Comparison of ENCODE assay signal across 9 cellular contexts in genomic region chr14:61752626-61753025, GRCh38. TPM values are rescaled to one million over a fixed set of nuclear protein-coding genes. Genes with fewer than 3 reads are reported as not detected.
DNase-seq lines count a peak whose midpoint lies in the region; ATAC-seq and TF ChIP-seq lines count a peak whose summit lies in the region.
"Had no signal": no experiment of that assay in that cellular context is flagged by ENCODE, and none has a peak within 500 bp of the region (broad histone marks: within the 10 kb centered on the region; RNA-seq: fewer than 3 reads in every experiment).

No MANE protein-coding gene starts in this region.

- CTCF ChIA-PET in HEK293T (lab: Yijun Ruan, JAX), result interaction anchor here (0.7 to 1.7 kb wide), 2 partner anchors 19 to 85 kb away, joined by 4 to 6 read pairs; no protein-coding TSS in a partner anchor

- no peak overlapping the region for H3K4me3 Mint-ChIP-seq in chondrocyte (ENCODE audit: unreplicated experiment)
- H3K4me3 Mint-ChIP-seq in stimulated activated naive CD8-positive, alpha-beta T cell treated with anti-CD3 and anti-CD28 coated beads, Interleukin-15, amount 100 ng/mL, for 72 hours, result no peak overlapping the region

- peak overlapping the region; percentile 24 for H3K27ac Mint-ChIP-seq in chondrocyte (ENCODE audit: unreplicated experiment)
- no peak overlapping the region for H3K27ac Mint-ChIP-seq in stimulated activated naive CD8-positive, alpha-beta T cell treated with anti-CD3 and anti-CD28 coated beads, Interleukin-15, amount 100 ng/mL, for 72 hours

- H3K9me3 Mint-ChIP-seq in chondrocyte (ENCODE audit: low read depth), result peaks cover 6% of the 10 kb centered on the region
- no peaks in the 10 kb centered on the region for H3K9me3 Mint-ChIP-seq in stimulated activated naive CD8-positive, alpha-beta T cell treated with anti-CD3 and anti-CD28 coated beads, Interleukin-15, amount 100 ng/mL, for 72 hours

- TF ChIP-seq CTCF in chondrocyte (IDR thresholded peaks at IDR 0.05), result no peak

- POLR2A ChIA-PET in HEK293T (lab: Yijun Ruan, JAX), result interaction anchor here (1.3 to 3.8 kb wide), 3 partner anchors 9 to 12 kb away, joined by 4 to 44 read pairs (median 5); partner anchors contain the start of gene SNAPC1

- H3K27me3 Mint-ChIP-seq in chondrocyte (ENCODE audit: low read depth), result no peaks in the 10 kb centered on the region
- no peaks in the 10 kb centered on the region for H3K27me3 Mint-ChIP-seq in stimulated activated naive CD8-positive, alpha-beta T cell treated with anti-CD3 and anti-CD28 coated beads, Interleukin-15, amount 100 ng/mL, for 72 hours

- ATAC-seq in GM21390 (IDR thresholded peaks at IDR 0.05; ENCODE audit: unreplicated experiment), result peak; percentile 42
- ATAC-seq in HG03558 (IDR thresholded peaks at IDR 0.05; ENCODE audit: extremely low read depth, unreplicated experiment), result peak; percentile 33
- no peak for ATAC-seq in stimulated activated naive CD8-positive, alpha-beta T cell treated with anti-CD3 and anti-CD28 coated beads, Interleukin-15, amount 100 ng/mL, for 72 hours

- peaks cover 64% of the 10 kb centered on the region for H3K4me1 Mint-ChIP-seq in chondrocyte (ENCODE audit: low read depth)
- peaks cover 42% of the 10 kb centered on the region for H3K4me1 Mint-ChIP-seq in stimulated activated naive CD8-positive, alpha-beta T cell treated with anti-CD3 and anti-CD28 coated beads, Interleukin-15, amount 100 ng/mL, for 72 hours

- DNase-seq in CD1c-positive myeloid dendritic cell (ENCODE audit: extremely low spot score) (peak; percentile 82), chondrocyte (ENCODE audit: low spot score) (no peak), HEK293T (ENCODE audit: extremely low spot score) (no peak), AG20443 (ENCODE audit: low spot score) (no peak)
- no peak for DNase-seq in stimulated activated naive CD8-positive, alpha-beta T cell treated with anti-CD3 and anti-CD28 coated beads, Interleukin-15, amount 100 ng/mL, for 72 hours
- no peak for DNase-seq in activated CD4-positive, alpha-beta T cell treated with anti-CD3 and anti-CD28 coated beads, Interleukin-2, amount 50 U/mL, for 1 hour
- DNase-seq: hypothalamus had no signal

- H3K36me3 Mint-ChIP-seq in chondrocyte (ENCODE audit: low read depth), result peaks cover 24% of the 10 kb centered on the region

TF ChIP-seq in HEK293T, 16 proteins besides CTCF, POLR2A, EP300 and RAD21:
- TF ChIP-seq ZNF384 (IDR thresholded peaks at IDR 0.05), result no peak
- TF ChIP-seq FOXM1 (IDR thresholded peaks at IDR 0.05; ENCODE audit: borderline replicate concordance), result no peak
- TF ChIP-seq ELF4 (IDR thresholded peaks at IDR 0.05), result no peak
- no peak for TF ChIP-seq BHLHE40 (IDR thresholded peaks at IDR 0.05; ENCODE audit: borderline replicate concordance)

RNA-seq across cellular contexts. Expression of gene SNAPC1, which starts 9.6 kb away (rescaled TPM):
- 7.9 to 9.9 TPM (median 8.6 TPM) in 3 replicates for total RNA-seq in chondrocyte

RNA-seq across cellular contexts. Expression of gene HIF1A, which starts 57.3 kb away (rescaled TPM):
- 466 to 676 TPM (median 660 TPM) in 3 replicates for total RNA-seq in chondrocyte

RNA-seq across cellular contexts. Expression of gene SYT16, which starts 59.9 kb away (rescaled TPM):
- total RNA-seq in chondrocyte, result 24.0 to 35.6 TPM (median 34.8 TPM) in 3 replicates
